ENCODE assay signal across 15 cellular contexts in genomic region chr18:55253814-55254213, GRCh38.
DNase-seq lines count a peak whose midpoint lies in the region; ATAC-seq and TF ChIP-seq lines count a peak whose summit lies in the region.
"Had no signal": no experiment of that assay in that cellular context is flagged by ENCODE, and none has a peak within 500 bp of the region (broad histone marks: within the 10 kb centered on the region; RNA-seq: fewer than 3 reads in every experiment).

No MANE protein-coding gene starts in this region.

- peak overlapping the region; percentile 73; the same call in 1 of the 2 replicates for H3K4me2 ChIP-seq in MM.1S (ENCODE audit: low read depth, low read length)
- H3K4me2 ChIP-seq: BLaER1 treated with 17β-estradiol and CSF1 and Interleukin-3, amounts not matched to agents 10 nM and 100 nM had no signal

- H3K9me3 ChIP-seq in MM.1S (replicated peaks; ENCODE audit: insufficient read depth, low read length) (no peaks in the 10 kb centered on the region), psoas muscle (no peaks in the 10 kb centered on the region), left lung (no peaks in the 10 kb centered on the region)

- peaks cover 16% of the 10 kb centered on the region for H3F3A ChIP-seq in MM.1S (ENCODE audit: insufficient read depth, low read length)

- H4K20me1 ChIP-seq in MM.1S (ENCODE audit: insufficient read depth, low read length) = no peaks in the 10 kb centered on the region

- DNase-seq in MM.1S = no peak
- DNase-seq in psoas muscle = no peak
- DNase-seq in left lung = no peak
- no peak for DNase-seq in erythroblast (lab: John Stamatoyannopoulos, UW)
- DNase-seq in NCI-H1092 (lab: John Stamatoyannopoulos, UW) = no peak
- DNase-seq: Calu3; CD8-positive, alpha-beta T cell; DMS79 treated with DMSO at 0.1 percent for 48 hours; GF-D8; H9; IMR-90 had no signal

- intact Hi-C loops in psoas muscle (cut with DNase I) = loop anchor here in 1 of 2 donors (10.0 kb wide), 1 partner anchor 331 kb away; the partner anchor contains the start of gene TCF4
- intact Hi-C loops in left lung (cut with DNase I) = no loop called here

- ATAC-seq in SK-N-SH treated with all-trans-retinoic acid at 6 μM for 48 hours (no peak), psoas muscle (peak in 1 of 4 donors; percentile 35), left lung (no peak), HG02571 (IDR thresholded peaks at IDR 0.05; ENCODE audit: unreplicated experiment) (no peak)
- ATAC-seq: CD8-positive, alpha-beta T cell had no signal

- peaks cover 11% of the 10 kb centered on the region; the same call in 1 of the 2 replicates for H3K36me3 ChIP-seq in MM.1S (replicated peaks; ENCODE audit: insufficient read depth, low read length)
- H3K36me3 ChIP-seq in psoas muscle (ENCODE audit: insufficient read depth in 1 of 2, low read depth in 1 of 2) = peaks cover 7 to 54% of the 10 kb centered on the region in 2 donors
- peaks cover 0 to 19% of the 10 kb centered on the region in 2 donors for H3K36me3 ChIP-seq in left lung

- H3K27me3 ChIP-seq in MM.1S (replicated peaks; ENCODE audit: insufficient read depth, low read length) (no peaks in the 10 kb centered on the region), psoas muscle (ENCODE audit: insufficient read depth in 3 of 3, low read length in 2 of 3) (no peaks in the 10 kb centered on the region), left lung (no peaks in the 10 kb centered on the region)
- H3K27me3 ChIP-seq: BLaER1 treated with 17β-estradiol and CSF1 and Interleukin-3, amounts not matched to agents 10 nM and 100 nM had no signal

- H3K4me3 ChIP-seq in MM.1S (ENCODE audit: low read length) (peak overlapping the region; percentile 8; the same call in 1 of the 2 replicates), psoas muscle (peak overlapping the region; percentile 8), left lung (no peak overlapping the region)
- H3K4me3 ChIP-seq: BLaER1 treated with 17β-estradiol and CSF1 and Interleukin-3, amounts not matched to agents 10 nM and 100 nM had no signal

- no peak overlapping the region for H2AFZ ChIP-seq in MM.1S (ENCODE audit: low read length)

- H3K4me1 ChIP-seq in MM.1S (ENCODE audit: low read length) (peaks cover 22% of the 10 kb centered on the region), psoas muscle (peaks cover 32% of the 10 kb centered on the region), left lung (peaks cover 4 to 19% of the 10 kb centered on the region in 2 donors)

- TF ChIP-seq POLR2A in erythroblast (IDR thresholded peaks at IDR 0.05; ENCODE audit: low read length) = no peak

- WGBS in psoas muscle, 3 donors = 90 to 97% (median 94%) methylated on average over 1 of the region's 1 CpG

- H3K79me2 ChIP-seq in MM.1S (ENCODE audit: low read length) = peaks cover 46% of the 10 kb centered on the region

- H3K9ac ChIP-seq in MM.1S (ENCODE audit: low read length) = peak overlapping the region; percentile 47; the same call in 1 of the 2 replicates
- H3K9ac ChIP-seq: BLaER1 treated with 17β-estradiol and CSF1 and Interleukin-3, amounts not matched to agents 10 nM and 100 nM had no signal

- H3K9me2 ChIP-seq in MM.1S (replicated peaks; ENCODE audit: insufficient read depth, low read length) = no peaks in the 10 kb centered on the region

- TF ChIP-seq CTCF in MM.1S (IDR thresholded peaks at IDR 0.05; ENCODE audit: low read length) (no peak), psoas muscle (IDR thresholded peaks at IDR 0.05) (no peak), left lung (IDR thresholded peaks at IDR 0.05) (no peak)

- peak overlapping the region; percentile 82; the same call in 1 of the 2 replicates for H3K27ac ChIP-seq in MM.1S (ENCODE audit: low read length)
- peak overlapping the region; percentile 60 for H3K27ac ChIP-seq in psoas muscle
- no peak overlapping the region for H3K27ac ChIP-seq in left lung
- H3K27ac ChIP-seq: BLaER1 treated with 17β-estradiol and CSF1 and Interleukin-3, amounts not matched to agents 10 nM and 100 nM; HL-60 had no signal

TF ChIP-seq in SK-N-SH treated with all-trans-retinoic acid at 6 μM for 48 hours, 23 proteins besides CTCF, POLR2A, EP300 and RAD21:
- TF ChIP-seq SNAI2 (CRISPR knock-in tag; IDR thresholded peaks at IDR 0.05) (no peak), ZNF8 (CRISPR knock-in tag; IDR thresholded peaks at IDR 0.05) (peak; percentile 97)
TF ChIP-seq in SK-N-SH treated with all-trans-retinoic acid at 6 μM for 48 hours: peak in this region for 1.

Comparison
In these comparisons a context has a peak if more than half of its experiments do, and no peak if none do; other contexts are left out.
1. H3K27ac ChIP-seq: peak in MM.1S (single experiment) and psoas muscle (single experiment); none in left lung (0 of 2).
2. H3K4me3 ChIP-seq: peak in MM.1S (single experiment) and psoas muscle (single experiment); none in left lung (0 of 2).